Comparison of ENCODE assay signal across 8 cellular contexts in the genomic region with DNA sequence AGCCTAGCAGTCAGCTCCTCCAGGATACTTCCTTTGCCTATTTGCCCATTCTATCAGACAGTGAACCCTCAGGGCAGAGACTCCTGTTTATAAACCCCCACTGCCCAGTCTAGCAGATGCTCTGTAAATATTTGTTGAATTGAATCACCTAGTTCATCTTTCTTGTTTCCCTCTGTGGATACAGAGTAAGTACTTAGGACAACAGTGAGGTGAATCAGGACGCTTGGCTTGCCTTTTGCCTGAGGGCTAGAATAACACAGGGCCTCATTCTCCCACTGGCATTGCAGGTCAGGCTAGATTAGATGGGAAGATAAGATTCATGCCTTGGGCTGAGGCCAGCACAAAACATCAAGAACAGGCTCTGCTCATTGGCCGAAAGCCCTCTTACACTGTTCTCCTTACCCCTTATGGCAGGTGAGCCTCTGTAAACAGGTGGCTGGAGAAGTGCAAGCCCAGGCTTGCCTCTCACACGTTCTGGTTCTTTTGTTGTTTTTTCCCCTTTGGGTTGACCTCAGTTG. TPM values are rescaled to one million over a fixed set of nuclear protein-coding genes. Genes with fewer than 3 reads are reported as not detected.
DNase-seq lines count a peak whose midpoint lies in the region; ATAC-seq and TF ChIP-seq lines count a peak whose summit lies in the region.

No MANE protein-coding gene starts in this region.

- H3K27me3 ChIP-seq in breast epithelium (peaks cover 0 to 4% of the 10 kb centered on the region in 2 donors), ascending aorta (no peaks in the 10 kb centered on the region)

- peak overlapping the region; percentile 73 to 76 for H3K27ac ChIP-seq in breast epithelium
- no peak overlapping the region for H3K27ac ChIP-seq in ascending aorta

- DNase-seq in COR-L47 (lab: John Stamatoyannopoulos, UW) (peak; percentile 78), NCI-H526 (lab: John Stamatoyannopoulos, UW) (peak; percentile 92 to 95), breast epithelium (ENCODE audit: low spot score in 2 of 2) (peak; percentile 63 to 83), ascending aorta (ENCODE audit: low spot score in 2 of 2) (no peak), 8988T (no peak)
- no peak for DNase-seq in stimulated activated naive B cell treated with anti-CD40 and anti-IgM and Interleukin-4, amounts not matched to agents 10 μg/mL and 1 μg/mL and 100 μg/mL, for 72 hours
- no peak for DNase-seq in activated CD4-positive, CD25-positive, alpha-beta regulatory T cell treated with anti-CD3 and anti-CD28 coated beads, Interleukin-2, amount 50 U/mL, for 72 hours

- no peak for TF ChIP-seq POLR2A in breast epithelium (IDR thresholded peaks at IDR 0.05)

- TF ChIP-seq CTCF in breast epithelium (IDR thresholded peaks at IDR 0.05) (no peak), ascending aorta (IDR thresholded peaks at IDR 0.05) (no peak)

- peaks cover 38 to 50% of the 10 kb centered on the region in 2 donors for H3K4me1 Mint-ChIP-seq in stimulated activated naive B cell treated with anti-CD40 and anti-IgM and Interleukin-4, amounts not matched to agents 10 μg/mL and 1 μg/mL and 100 μg/mL, for 72 hours

- peaks cover 0 to 3% of the 10 kb centered on the region in 2 donors for H3K36me3 Mint-ChIP-seq in stimulated activated naive B cell treated with anti-CD40 and anti-IgM and Interleukin-4, amounts not matched to agents 10 μg/mL and 1 μg/mL and 100 μg/mL, for 72 hours

- peak overlapping the region; percentile 67 to 76 for H3K4me3 Mint-ChIP-seq in stimulated activated naive B cell treated with anti-CD40 and anti-IgM and Interleukin-4, amounts not matched to agents 10 μg/mL and 1 μg/mL and 100 μg/mL, for 72 hours

- H3K36me3 ChIP-seq in breast epithelium: no peaks in the 10 kb centered on the region
- H3K36me3 ChIP-seq in ascending aorta: no peaks in the 10 kb centered on the region

- H3K9me3 Mint-ChIP-seq in stimulated activated naive B cell treated with anti-CD40 and anti-IgM and Interleukin-4, amounts not matched to agents 10 μg/mL and 1 μg/mL and 100 μg/mL, for 72 hours: no peaks in the 10 kb centered on the region

- ATAC-seq in HG02571 (IDR thresholded peaks at IDR 0.05; ENCODE audit: unreplicated experiment): peak; percentile 64
- ATAC-seq in stimulated activated naive B cell treated with anti-CD40 and anti-IgM and Interleukin-4, amounts not matched to agents 10 μg/mL and 1 μg/mL and 100 μg/mL, for 72 hours (replicated peaks): peak; percentile 77 to 83

- intact Hi-C loops in breast epithelium (cut with DNase I; ENCODE audit: low total_unique reads): no loop called here
- intact Hi-C loops in ascending aorta (cut with DNase I): loop anchor here (5.0 to 10.0 kb wide), 3 partner anchors 104 to 617 kb away; no protein-coding TSS in a partner anchor

- peak overlapping the region; percentile 92 for H3K27ac Mint-ChIP-seq in stimulated activated naive B cell treated with anti-CD40 and anti-IgM and Interleukin-4, amounts not matched to agents 10 μg/mL and 1 μg/mL and 100 μg/mL, for 72 hours

- H3K9me3 ChIP-seq in breast epithelium (no peaks in the 10 kb centered on the region), ascending aorta (no peaks in the 10 kb centered on the region)

- no peaks in the 10 kb centered on the region for H3K27me3 Mint-ChIP-seq in stimulated activated naive B cell treated with anti-CD40 and anti-IgM and Interleukin-4, amounts not matched to agents 10 μg/mL and 1 μg/mL and 100 μg/mL, for 72 hours

- H3K4me1 ChIP-seq in breast epithelium (peaks cover 4 to 19% of the 10 kb centered on the region in 2 donors), ascending aorta (no peaks in the 10 kb centered on the region)

- H3K4me3 ChIP-seq in breast epithelium (no peak overlapping the region), ascending aorta (no peak overlapping the region)

RNA-seq across cellular contexts. Expression of gene TNFSF8, which starts 22.2 kb away (rescaled TPM):
- total RNA-seq in breast epithelium (1 to 10 TPM; 2.6 to 9.8 (median 4.7) TPM), ascending aorta (0.96 TPM)

Comparison
In these comparisons a context has a peak if more than half of its experiments do, and no peak if none do; other contexts are left out.
1. DNase-seq: peak in COR-L47 (single experiment), NCI-H526 (2 of 2) and breast epithelium (2 of 2); none in stimulated activated naive B cell treated with anti-CD40 and anti-IgM and Interleukin-4, amounts not matched to agents 10 μg/mL and 1 μg/mL and 100 μg/mL, for 72 hours (single experiment), activated CD4-positive, CD25-positive, alpha-beta regulatory T cell treated with anti-CD3 and anti-CD28 coated beads, Interleukin-2, amount 50 U/mL, for 72 hours (single experiment), ascending aorta (0 of 2) and 8988T (single experiment).
2. H3K27ac ChIP-seq: peak in breast epithelium (2 of 2); none in ascending aorta (0 of 2).